Comparison of ENCODE assay signal across 21 cellular contexts in genomic region chr14:105331575-105332351, GRCh38. TPM values are rescaled to one million over a fixed set of nuclear protein-coding genes. Genes with fewer than 3 reads are reported as not detected.
DNase-seq lines count a peak whose midpoint lies in the region; ATAC-seq and TF ChIP-seq lines count a peak whose summit lies in the region.
"Had no signal": no experiment of that assay in that cellular context is flagged by ENCODE, and none has a peak within 500 bp of the region (broad histone marks: within the 10 kb centered on the region; RNA-seq: fewer than 3 reads in every experiment).

No MANE protein-coding gene starts in this region.

- DNase-seq in A673 (ENCODE audit: low spot score): no peak
- no peak for DNase-seq in CD8-positive, alpha-beta T cell
- DNase-seq in T-helper 17 cell: no peak
- DNase-seq in naive thymus-derived CD4-positive, alpha-beta T cell: peak in 5 of 9 donors; percentile 21 to 41 (median 33)
- DNase-seq in NCI-H2196 treated with DMSO at 0.1 percent for 48 hours (lab: John Stamatoyannopoulos, UW; ENCODE audit: unreplicated experiment): no peak
- no peak for DNase-seq in hepatocyte (ENCODE audit: low spot score)
- DNase-seq in ovary: no peak
- DNase-seq: brain microvascular endothelial cell; DMS153; mesenchymal stem cell; NCI-H1694 treated with DMSO at 0.1 percent for 48 hours; Right ventricle myocardium superior; sigmoid colon; stimulated activated CD8-positive, alpha-beta memory T cell treated with anti-CD3 and anti-CD28 coated beads, Interleukin-4, amount 100 ng/mL, for 48 hours; SW 1271 had no signal

- intact Hi-C loops in A673 (cut with micrococcal nuclease; ENCODE audit: unreplicated experiment): no loop called here
- intact Hi-C loops in CD8-positive, alpha-beta T cell (cut with DNase I, micrococcal nuclease): no loop called here
- intact Hi-C loops in naive thymus-derived CD4-positive, alpha-beta T cell (cut with micrococcal nuclease): no loop called here
- intact Hi-C loops in ovary (cut with DNase I): no loop called here

- peak overlapping the region; percentile 34 for H3K27ac ChIP-seq in A673 (ENCODE audit: low read depth, low read length, poor library complexity, severe bottlenecking)
- no peak overlapping the region for H3K27ac ChIP-seq in CD8-positive, alpha-beta T cell (ENCODE audit: low read depth, low read length)
- H3K27ac ChIP-seq in naive thymus-derived CD4-positive, alpha-beta T cell (ENCODE audit: low read depth, low read length): no peak overlapping the region
- H3K27ac ChIP-seq in hepatocyte: no peak overlapping the region
- no peak overlapping the region for H3K27ac ChIP-seq in ovary
- H3K27ac ChIP-seq: brain microvascular endothelial cell, KMS-11, sigmoid colon had no signal

- H3K27me3 Mint-ChIP-seq in CD8-positive, alpha-beta T cell (ENCODE audit: low read depth): no peaks in the 10 kb centered on the region
- H3K27me3 Mint-ChIP-seq in T-helper 17 cell: no peaks in the 10 kb centered on the region
- no peaks in the 10 kb centered on the region for H3K27me3 Mint-ChIP-seq in naive thymus-derived CD4-positive, alpha-beta T cell
- H3K27me3 Mint-ChIP-seq: natural killer cell treated with Interleukin-12 subunit alpha and Interleukin-12 subunit beta and Interleukin-15 and Interleukin-18, amount 100 ng/mL, for 72 hours had no signal

- peak; percentile 31 for ATAC-seq in CD8-positive, alpha-beta T cell
- ATAC-seq in T-helper 17 cell (no peak), HG03095 (IDR thresholded peaks at IDR 0.05; ENCODE audit: unreplicated experiment) (no peak)
- peak; percentile 43 for ATAC-seq in naive thymus-derived CD4-positive, alpha-beta T cell
- ATAC-seq: activated CD4-positive, CD25-positive, alpha-beta regulatory T cell treated with anti-CD3 and anti-CD28 coated beads, Interleukin-2, amount 50 U/mL, for 24 hours; natural killer cell treated with Interleukin-12 subunit alpha and Interleukin-12 subunit beta and Interleukin-15 and Interleukin-18, amount 100 ng/mL, for 72 hours had no signal

- WGBS in hepatocyte (ENCODE audit: low lambda C conversion rate, missing lambda C conversion rate): 88% methylated on average over 8 of the region's 8 CpGs
- 70 to 82% (median 76%) methylated on average over 8 of the region's 8 CpGs for WGBS in ovary, 3 donors

- H3K27ac Mint-ChIP-seq in CD8-positive, alpha-beta T cell: peak overlapping the region; percentile 37
- peak overlapping the region; percentile 67 for H3K27ac Mint-ChIP-seq in T-helper 17 cell
- peak overlapping the region in 7 of 9 donors; percentile 2 to 71 (median 25) for H3K27ac Mint-ChIP-seq in naive thymus-derived CD4-positive, alpha-beta T cell
- H3K27ac Mint-ChIP-seq: natural killer cell treated with Interleukin-12 subunit alpha and Interleukin-12 subunit beta and Interleukin-15 and Interleukin-18, amount 100 ng/mL, for 72 hours had no signal

- no peaks in the 10 kb centered on the region for H3K36me3 ChIP-seq in A673 (ENCODE audit: insufficient read depth, low read length, poor library complexity, severe bottlenecking)
- H3K36me3 ChIP-seq in CD8-positive, alpha-beta T cell (ENCODE audit: insufficient read depth, low read length): no peaks in the 10 kb centered on the region
- peaks cover 0 to 4% (median 0%) of the 10 kb centered on the region in 3 experiments for H3K36me3 ChIP-seq in naive thymus-derived CD4-positive, alpha-beta T cell (ENCODE audit: control insufficient read depth in 2 of 3, insufficient read depth in 3 of 3, low read length in 3 of 3)
- H3K36me3 ChIP-seq in hepatocyte (replicated peaks; ENCODE audit: insufficient read depth, low read depth): no peaks in the 10 kb centered on the region
- no peaks in the 10 kb centered on the region for H3K36me3 ChIP-seq in ovary
- H3K36me3 ChIP-seq: brain microvascular endothelial cell, sigmoid colon had no signal

- no peak overlapping the region for H2AFZ ChIP-seq in hepatocyte

- no peaks in the 10 kb centered on the region for H3K9me3 Mint-ChIP-seq in CD8-positive, alpha-beta T cell
- peaks cover 0 to 4% (median 0%) of the 10 kb centered on the region in 11 donors for H3K9me3 Mint-ChIP-seq in naive thymus-derived CD4-positive, alpha-beta T cell
- H3K9me3 Mint-ChIP-seq: natural killer cell treated with Interleukin-12 subunit alpha and Interleukin-12 subunit beta and Interleukin-15 and Interleukin-18, amount 100 ng/mL, for 72 hours had no signal

- BruUV-seq in A673 (replicated peaks; lab: Mats Ljungman, UMichigan): no TSS peak

- CTCF ChIA-PET in A673 (lab: Charles Lee): interaction anchor here (0.6 kb wide), 1 partner anchor 35 kb away, joined by 3 read pairs; no protein-coding TSS in a partner anchor
- CTCF ChIA-PET in CD8-positive, alpha-beta T cell (lab: Charles Lee): interaction anchor here (1.6 kb wide), 1 partner anchor 128 kb away, joined by 4 read pairs; no protein-coding TSS in a partner anchor
- CTCF ChIA-PET in naive thymus-derived CD4-positive, alpha-beta T cell (lab: Charles Lee): interaction anchor here (0.6 kb wide), 1 partner anchor 105 kb away, joined by 5 read pairs; no protein-coding TSS in a partner anchor

- no peaks in the 10 kb centered on the region for H3K9me2 ChIP-seq in hepatocyte (replicated peaks; ENCODE audit: insufficient read depth)

- no peak for TF ChIP-seq POLR2A in ovary (IDR thresholded peaks at IDR 0.05)

- POLR2A ChIA-PET in A673 (lab: Charles Lee; ENCODE audit: low non-redundant PET): no interaction called here
- POLR2A ChIA-PET in CD8-positive, alpha-beta T cell (lab: Charles Lee): interaction anchor here (0.9 kb wide), 1 partner anchor 273 kb away, joined by 3 read pairs; no protein-coding TSS in a partner anchor
- POLR2A ChIA-PET in naive thymus-derived CD4-positive, alpha-beta T cell (lab: Charles Lee): no interaction called here

- H3K4me3 Mint-ChIP-seq in CD8-positive, alpha-beta T cell: peak overlapping the region; percentile 3
- H3K4me3 Mint-ChIP-seq in T-helper 17 cell: no peak overlapping the region
- peak overlapping the region in 9 of 10 donors; percentile 2 to 70 (median 33) for H3K4me3 Mint-ChIP-seq in naive thymus-derived CD4-positive, alpha-beta T cell
- H3K4me3 Mint-ChIP-seq: CD14-positive monocyte; natural killer cell treated with Interleukin-12 subunit alpha and Interleukin-12 subunit beta and Interleukin-15 and Interleukin-18, amount 100 ng/mL, for 72 hours had no signal

- no peak overlapping the region for H3K4me3 ChIP-seq in A673 (ENCODE audit: low read depth, low read length, poor library complexity, severe bottlenecking)
- H3K4me3 ChIP-seq in CD8-positive, alpha-beta T cell (ENCODE audit: low read depth, low read length): no peak overlapping the region
- no peak overlapping the region for H3K4me3 ChIP-seq in naive thymus-derived CD4-positive, alpha-beta T cell (ENCODE audit: low read length)
- H3K4me3 ChIP-seq in hepatocyte: no peak overlapping the region
- H3K4me3 ChIP-seq in ovary: no peak overlapping the region
- H3K4me3 ChIP-seq: coronary artery, sigmoid colon had no signal

- H4K20me1 ChIP-seq in hepatocyte (ENCODE audit: insufficient read depth, poor library complexity, severe bottlenecking): peaks cover 42% of the 10 kb centered on the region

- TF ChIP-seq EP300 in ovary (IDR thresholded peaks at IDR 0.05): no peak

- peaks cover 7% of the 10 kb centered on the region for H3K4me1 ChIP-seq in A673 (ENCODE audit: insufficient read depth, low read length, poor library complexity, severe bottlenecking)
- peaks cover 32% of the 10 kb centered on the region for H3K4me1 ChIP-seq in CD8-positive, alpha-beta T cell (ENCODE audit: insufficient read depth, low read length)
- peaks cover 0 to 30% of the 10 kb centered on the region in 2 donors for H3K4me1 ChIP-seq in naive thymus-derived CD4-positive, alpha-beta T cell (ENCODE audit: control insufficient read depth in 2 of 2, insufficient read depth in 2 of 2, low read length in 2 of 2)
- no peaks in the 10 kb centered on the region for H3K4me1 ChIP-seq in hepatocyte (ENCODE audit: insufficient read depth)
- H3K4me1 ChIP-seq in ovary (ENCODE audit: insufficient read depth): peaks cover 17% of the 10 kb centered on the region

- H3K79me2 ChIP-seq in hepatocyte: peaks cover 84% of the 10 kb centered on the region

- TF ChIP-seq CTCF in A673 (conservative IDR thresholded peaks at IDR 0.05; ENCODE audit: low read depth, low read length): no peak
- TF ChIP-seq CTCF in CD8-positive, alpha-beta T cell (IDR thresholded peaks at IDR 0.05): no peak
- TF ChIP-seq CTCF in hepatocyte (IDR thresholded peaks at IDR 0.05; ENCODE audit: poor library complexity): no peak
- no peak for TF ChIP-seq CTCF in ovary (IDR thresholded peaks at IDR 0.05)

- H3K36me3 Mint-ChIP-seq in CD8-positive, alpha-beta T cell: no peaks in the 10 kb centered on the region
- H3K36me3 Mint-ChIP-seq in T-helper 17 cell (ENCODE audit: low read depth): no peaks in the 10 kb centered on the region
- H3K36me3 Mint-ChIP-seq in naive thymus-derived CD4-positive, alpha-beta T cell: peaks cover 0 to 10% (median 0%) of the 10 kb centered on the region in 5 donors
- H3K36me3 Mint-ChIP-seq: natural killer cell treated with Interleukin-12 subunit alpha and Interleukin-12 subunit beta and Interleukin-15 and Interleukin-18, amount 100 ng/mL, for 72 hours had no signal

- no peak overlapping the region for H3K4me2 ChIP-seq in hepatocyte
- H3K4me2 ChIP-seq: KMS-11 had no signal

- H3K9me3 ChIP-seq in A673 (ENCODE audit: low read depth, low read length, poor library complexity, severe bottlenecking) (peaks cover 6% of the 10 kb centered on the region), T-helper 17 cell (ENCODE audit: control insufficient read depth, low read length, poor library complexity, severe bottlenecking) (no peaks in the 10 kb centered on the region), hepatocyte (ENCODE audit: low read depth) (no peaks in the 10 kb centered on the region), ovary (no peaks in the 10 kb centered on the region)
- H3K9me3 ChIP-seq in CD8-positive, alpha-beta T cell (ENCODE audit: low read length): no peaks in the 10 kb centered on the region
- H3K9me3 ChIP-seq in naive thymus-derived CD4-positive, alpha-beta T cell (ENCODE audit: control insufficient read depth in 2 of 3, low read length in 3 of 3): no peaks in the 10 kb centered on the region
- H3K9me3 ChIP-seq: sigmoid colon had no signal

- peaks cover 37% of the 10 kb centered on the region for H3K4me1 Mint-ChIP-seq in CD8-positive, alpha-beta T cell (ENCODE audit: low read depth)
- peaks cover 22% of the 10 kb centered on the region for H3K4me1 Mint-ChIP-seq in T-helper 17 cell
- peaks cover 16 to 48% (median 36%) of the 10 kb centered on the region in 7 donors for H3K4me1 Mint-ChIP-seq in naive thymus-derived CD4-positive, alpha-beta T cell

- H3K27me3 ChIP-seq in A673 (replicated peaks; ENCODE audit: insufficient read depth, low read depth, low read length, poor library complexity) (no peaks in the 10 kb centered on the region), hepatocyte (no peaks in the 10 kb centered on the region), ovary (no peaks in the 10 kb centered on the region)
- no peaks in the 10 kb centered on the region for H3K27me3 ChIP-seq in CD8-positive, alpha-beta T cell (ENCODE audit: insufficient read depth, low read length)
- H3K27me3 ChIP-seq in naive thymus-derived CD4-positive, alpha-beta T cell (ENCODE audit: control insufficient read depth in 2 of 2, insufficient read depth in 2 of 2, low read length in 2 of 2): no peaks in the 10 kb centered on the region
- H3K27me3 ChIP-seq: brain microvascular endothelial cell, sigmoid colon had no signal

RNA-seq across cellular contexts. Expression of gene PACS2, which starts 17.2 kb away (rescaled TPM):
- total RNA-seq in A673 (2021): 52.5 and 63.4 TPM in 2 replicates
- total RNA-seq in CD8-positive, alpha-beta T cell: 10 to 100 TPM; 46.5 to 56.1 TPM
- 10 to 100 TPM; 56.0 to 64.9 TPM for total RNA-seq in T-helper 17 cell
- total RNA-seq in naive thymus-derived CD4-positive, alpha-beta T cell: 10 to 100 TPM; 33.9 to 75.4 (median 72.3) TPM
- polyA plus RNA-seq in naive thymus-derived CD4-positive, alpha-beta T cell: 1 to 10 TPM; 1.5 to 4.5 TPM
- 31.9 and 41.1 TPM in 2 replicates for total RNA-seq in hepatocyte
- polyA plus RNA-seq in hepatocyte: 53.1 and 54.5 TPM in 2 replicates
- 10 to 100 TPM; 41.4 to 91.9 (median 60.7) TPM for total RNA-seq in ovary
- 10 to 100 TPM; 21.2 to 55.9 TPM for polyA plus RNA-seq in ovary

RNA-seq across cellular contexts. Expression of gene BRF1, which starts 31.0 kb away (rescaled TPM):
- total RNA-seq in A673 (2021) (41.8 and 48.0 TPM in 2 replicates), T-helper 17 cell (10 to 100 TPM; 60.1 to 62.6 TPM), hepatocyte (21.1 and 35.9 TPM in 2 replicates), ovary (10 to 100 TPM; 33.3 to 47.3 (median 38.5) TPM)
- 10 to 100 TPM; 60.0 to 61.2 TPM for total RNA-seq in CD8-positive, alpha-beta T cell
- 10 to 100 TPM; 49.8 to 75.7 (median 61.4) TPM for total RNA-seq in naive thymus-derived CD4-positive, alpha-beta T cell
- 10 to 100 TPM in 1 of 2 donors, 1 to 10 TPM in 1; 7.1 to 11.9 TPM for polyA plus RNA-seq in naive thymus-derived CD4-positive, alpha-beta T cell
- polyA plus RNA-seq in hepatocyte (23.6 and 27.3 TPM in 2 replicates), ovary (10 to 100 TPM; 20.4 to 23.9 TPM)

Comparison
In these comparisons a context has a peak if more than half of its experiments do, and no peak if none do; other contexts are left out.
1. DNase-seq: peak in naive thymus-derived CD4-positive, alpha-beta T cell (5 of 9); none in A673 (single experiment), CD8-positive, alpha-beta T cell (0 of 7), T-helper 17 cell (0 of 3), NCI-H2196 treated with DMSO at 0.1 percent for 48 hours (single experiment), hepatocyte (single experiment) and ovary (0 of 5).
2. ATAC-seq: peak in CD8-positive, alpha-beta T cell (single experiment) and naive thymus-derived CD4-positive, alpha-beta T cell (single experiment); none in T-helper 17 cell (single experiment) and HG03095 (single experiment).
3. Peak in every context shown above with its lines, with median percentiles within 50 percentile points of each other: H3K27ac Mint-ChIP-seq.